ENCODE assay signal across 21 cellular contexts in genomic region chr7:40885503-40885902, GRCh38.
DNase-seq lines count a peak whose midpoint lies in the region; ATAC-seq and TF ChIP-seq lines count a peak whose summit lies in the region.
"Had no signal": no experiment of that assay in that cellular context is flagged by ENCODE, and none has a peak within 500 bp of the region (broad histone marks: within the 10 kb centered on the region; RNA-seq: fewer than 3 reads in every experiment).

No MANE protein-coding gene starts in this region.

- TF ChIP-seq CTCF in mammary epithelial cell (conservative IDR thresholded peaks at IDR 0.05 in 1 of 2, IDR thresholded peaks at IDR 0.05 in 1 of 2; ENCODE audit: extremely low read depth in 1 of 2, insufficient read depth in 1 of 2, low read depth in 1 of 2, low read length in 2 of 2) (no peak), nephron progenitor cell (IDR thresholded peaks at IDR 0.05) (no peak)

- peaks cover 9% of the 10 kb centered on the region for H3K27me3 Mint-ChIP-seq in nephron progenitor cell (ENCODE audit: low read depth, poor library complexity)
- peaks cover 3% of the 10 kb centered on the region for H3K27me3 Mint-ChIP-seq in activated naive CD8-positive, alpha-beta T cell treated with anti-CD3 and anti-CD28 coated beads for 36 hours
- H3K27me3 Mint-ChIP-seq: activated CD8-positive, alpha-beta memory T cell treated with anti-CD3 and anti-CD28 coated beads, Interleukin-2, amount 10 ng/mL, durations not matched to agents 7 days and 5 days; dendritic cell treated with granulocyte-macrophage colony-stimulating factor and Interleukin-4, amounts not matched to agents 40 ng/mL and 50 ng/mL, for 4 days; stimulated activated naive CD8-positive, alpha-beta T cell treated with anti-CD3 and anti-CD28 coated beads, Interleukin-15, Interleukin-2, amounts not matched to agents 100 ng/mL and 50 ng/mL, for 24 hours had no signal

- H2AFZ ChIP-seq in mammary epithelial cell (ENCODE audit: low read depth, low read length): no peak overlapping the region

- no peaks in the 10 kb centered on the region for H3K27me3 ChIP-seq in mammary epithelial cell (ENCODE audit: insufficient read depth, low read length)
- H3K27me3 ChIP-seq: uterus had no signal

- no peaks in the 10 kb centered on the region for H4K20me1 ChIP-seq in mammary epithelial cell (ENCODE audit: insufficient read depth, low read length)

- peaks cover 15% of the 10 kb centered on the region for H3K4me1 ChIP-seq in mammary epithelial cell (ENCODE audit: insufficient read depth, low read length)
- H3K4me1 ChIP-seq: uterus had no signal

- no TSS peak for BruUV-seq in mammary epithelial cell (replicated peaks; lab: Mats Ljungman, UMichigan)

- in situ Hi-C loops in mammary epithelial cell (cut with MboI; ENCODE audit: low sequenced_read_pairs in 2 of 2): no loop called here

- H3K4me2 ChIP-seq in mammary epithelial cell (ENCODE audit: insufficient read depth, low read depth, low read length): no peak overlapping the region

- no peak for ATAC-seq in GM21528 (IDR thresholded peaks at IDR 0.05; ENCODE audit: low FRiP score, unreplicated experiment)
- ATAC-seq: activated CD8-positive, alpha-beta memory T cell treated with anti-CD3 and anti-CD28 coated beads, Interleukin-2, amount 10 ng/mL, durations not matched to agents 7 days and 5 days; Panc1 had no signal

- dilution Hi-C loops in mammary epithelial cell (cut with HindIII; ENCODE audit: low sequenced_read_pairs): no loop called here

- peak overlapping the region; percentile 10 for H3K27ac Mint-ChIP-seq in nephron progenitor cell
- H3K27ac Mint-ChIP-seq in activated naive CD8-positive, alpha-beta T cell treated with anti-CD3 and anti-CD28 coated beads for 36 hours: no peak overlapping the region
- H3K27ac Mint-ChIP-seq: activated CD8-positive, alpha-beta memory T cell treated with anti-CD3 and anti-CD28 coated beads, Interleukin-2, amount 10 ng/mL, durations not matched to agents 7 days and 5 days; dendritic cell treated with granulocyte-macrophage colony-stimulating factor and Interleukin-4, amounts not matched to agents 40 ng/mL and 50 ng/mL, for 4 days; stimulated activated naive CD8-positive, alpha-beta T cell treated with anti-CD3 and anti-CD28 coated beads, Interleukin-15, Interleukin-2, amounts not matched to agents 100 ng/mL and 50 ng/mL, for 24 hours had no signal

- H3K36me3 ChIP-seq in mammary epithelial cell (ENCODE audit: insufficient read depth, low read length): no peaks in the 10 kb centered on the region
- H3K36me3 ChIP-seq: uterus had no signal

- no peak overlapping the region for H3K27ac ChIP-seq in mammary epithelial cell (ENCODE audit: insufficient read depth, low read depth, low read length)
- no peak overlapping the region for H3K27ac ChIP-seq in substantia nigra (ENCODE audit: low read depth, low read length, poor library complexity, severe bottlenecking)
- H3K27ac ChIP-seq: uterus had no signal

- H3K4me3 Mint-ChIP-seq in nephron progenitor cell: no peak overlapping the region
- no peak overlapping the region for H3K4me3 Mint-ChIP-seq in activated naive CD8-positive, alpha-beta T cell treated with anti-CD3 and anti-CD28 coated beads for 36 hours
- H3K4me3 Mint-ChIP-seq: activated CD8-positive, alpha-beta memory T cell treated with anti-CD3 and anti-CD28 coated beads, Interleukin-2, amount 10 ng/mL, durations not matched to agents 7 days and 5 days; dendritic cell treated with granulocyte-macrophage colony-stimulating factor and Interleukin-4, amounts not matched to agents 40 ng/mL and 50 ng/mL, for 4 days; naive B cell; stimulated activated naive CD8-positive, alpha-beta T cell treated with anti-CD3 and anti-CD28 coated beads, Interleukin-15, Interleukin-2, amounts not matched to agents 100 ng/mL and 50 ng/mL, for 24 hours had no signal

- no peaks in the 10 kb centered on the region for H3K9me3 ChIP-seq in mammary epithelial cell (replicated peaks; ENCODE audit: insufficient read depth, low read length)
- H3K9me3 ChIP-seq: uterus had no signal

- H3K9ac ChIP-seq in mammary epithelial cell (ENCODE audit: insufficient read depth, low read length): no peak overlapping the region

- DNase-seq in Daoy (ENCODE audit: low read depth): peak; percentile 88
- DNase-seq in LoVo (ENCODE audit: low spot score): peak; percentile 74
- DNase-seq in mammary epithelial cell: peak; percentile 43
- DNase-seq in nephron progenitor cell: no peak
- DNase-seq in substantia nigra (lab: John Stamatoyannopoulos, UW): no peak
- no peak for DNase-seq in GM19238 (ENCODE audit: insufficient read length, low spot score)
- DNase-seq in activated naive CD8-positive, alpha-beta T cell treated with anti-CD3 and anti-CD28 coated beads for 36 hours: no peak
- DNase-seq: activated CD4-positive, CD25-positive, alpha-beta regulatory T cell; activated CD8-positive, alpha-beta memory T cell treated with anti-CD3 and anti-CD28 coated beads, Interleukin-2, amount 10 ng/mL, durations not matched to agents 7 days and 5 days; activated effector memory CD4-positive, alpha-beta T cell treated with anti-CD3 and anti-CD28 coated beads, Interleukin-2, amount 50 U/mL, for 16 hours; DMS 273 treated with DMSO at 0.1 percent for 48 hours; MM.1S; naive B cell; NCI-H2029 treated with DMSO at 0.1 percent for 48 hours; NCI-H524 treated with DMSO at 0.1 percent for 48 hours; SW 1271; uterus had no signal

- intact Hi-C loops in mammary epithelial cell (cut with micrococcal nuclease): no loop called here

- 70% methylated on average over 2 of the region's 2 CpGs for WGBS in mammary epithelial cell (ENCODE audit: low coverage, missing lambda C conversion rate)

- H3K9me3 Mint-ChIP-seq in nephron progenitor cell: peaks cover 2% of the 10 kb centered on the region
- H3K9me3 Mint-ChIP-seq in activated naive CD8-positive, alpha-beta T cell treated with anti-CD3 and anti-CD28 coated beads for 36 hours: peaks cover 3% of the 10 kb centered on the region

- no peak overlapping the region for H3K4me3 ChIP-seq in mammary epithelial cell (replicated peaks in 1 of 3; ENCODE audit: insufficient read depth in 1 of 3, low read depth in 2 of 3, low read length in 3 of 3)
- H3K4me3 ChIP-seq: uterus had no signal

- H3K4me1 Mint-ChIP-seq in nephron progenitor cell: peaks cover 18% of the 10 kb centered on the region
- no peaks in the 10 kb centered on the region for H3K4me1 Mint-ChIP-seq in activated naive CD8-positive, alpha-beta T cell treated with anti-CD3 and anti-CD28 coated beads for 36 hours
- H3K4me1 Mint-ChIP-seq: activated CD8-positive, alpha-beta memory T cell treated with anti-CD3 and anti-CD28 coated beads, Interleukin-2, amount 10 ng/mL, durations not matched to agents 7 days and 5 days; naive B cell had no signal

- H3K36me3 Mint-ChIP-seq in nephron progenitor cell (ENCODE audit: low read depth): peaks cover under 1% of the 10 kb centered on the region
- H3K36me3 Mint-ChIP-seq in activated naive CD8-positive, alpha-beta T cell treated with anti-CD3 and anti-CD28 coated beads for 36 hours: no peaks in the 10 kb centered on the region
- H3K36me3 Mint-ChIP-seq: activated CD8-positive, alpha-beta memory T cell treated with anti-CD3 and anti-CD28 coated beads, Interleukin-2, amount 10 ng/mL, durations not matched to agents 7 days and 5 days had no signal

- CTCF ChIA-PET in mammary epithelial cell (lab: Charles Lee; ENCODE audit: low non-redundant PET): no interaction called here

- no peaks in the 10 kb centered on the region for H3K79me2 ChIP-seq in mammary epithelial cell (ENCODE audit: insufficient read depth, low read length)

Comparison
In these comparisons a context has a peak if more than half of its experiments do, and no peak if none do; other contexts are left out.
1. DNase-seq: peak in Daoy (single experiment), LoVo (single experiment) and mammary epithelial cell (single experiment); none in nephron progenitor cell (single experiment), substantia nigra (0 of 49), GM19238 (single experiment) and activated naive CD8-positive, alpha-beta T cell treated with anti-CD3 and anti-CD28 coated beads for 36 hours (single experiment).